ENCODE assay signal across 10 cellular contexts in genomic region chr21:10521835-10522500, GRCh38. TPM values are rescaled to one million over a fixed set of nuclear protein-coding genes. Genes with fewer than 3 reads are reported as not detected.
DNase-seq lines count a peak whose midpoint lies in the region; ATAC-seq and TF ChIP-seq lines count a peak whose summit lies in the region.
"Not testable (repeated sequence)": the region's sequence is repeated elsewhere in the genome, so short reads cannot be mapped to it uniquely, and the experiment has no call there.
"Had no signal": no experiment of that assay in that cellular context is flagged by ENCODE, and none has a peak within 500 bp of the region (broad histone marks: within the 10 kb centered on the region; RNA-seq: fewer than 3 reads in every experiment).

No MANE protein-coding gene starts in this region.

- peaks cover 23% of the 10 kb centered on the region for H3K36me3 Mint-ChIP-seq in endothelial cell (ENCODE audit: low read depth, unreplicated experiment)
- peaks cover 0 to 26% (median 2%) of the 10 kb centered on the region in 3 donors for H3K36me3 Mint-ChIP-seq in naive thymus-derived CD8-positive, alpha-beta T cell
- H3K36me3 Mint-ChIP-seq in stimulated activated memory B cell treated with anti-CD40 and anti-IgM and Interleukin-4, amounts not matched to agents 10 μg/mL and 1 μg/mL and 100 μg/mL, for 72 hours: not testable (repeated sequence)

- H3K4me3 Mint-ChIP-seq in endothelial cell (ENCODE audit: unreplicated experiment): peak overlapping the region; percentile 59
- not testable (repeated sequence) for H3K4me3 Mint-ChIP-seq in naive thymus-derived CD8-positive, alpha-beta T cell; stimulated activated memory B cell treated with anti-CD40 and anti-IgM and Interleukin-4, amounts not matched to agents 10 μg/mL and 1 μg/mL and 100 μg/mL, for 72 hours

- ATAC-seq in left lobe of liver: peak; percentile 34
- ATAC-seq in naive thymus-derived CD8-positive, alpha-beta T cell: peak; percentile 53 to 65
- ATAC-seq in stimulated activated memory B cell treated with anti-CD40 and anti-IgM and Interleukin-4, amounts not matched to agents 10 μg/mL and 1 μg/mL and 100 μg/mL, for 72 hours: peak; percentile 63

- H3K27ac Mint-ChIP-seq in endothelial cell (ENCODE audit: unreplicated experiment); naive thymus-derived CD8-positive, alpha-beta T cell; stimulated activated memory B cell treated with anti-CD40 and anti-IgM and Interleukin-4, amounts not matched to agents 10 μg/mL and 1 μg/mL and 100 μg/mL, for 72 hours: not testable (repeated sequence)

- peaks cover 47% of the 10 kb centered on the region for H3K9me3 Mint-ChIP-seq in endothelial cell (ENCODE audit: unreplicated experiment)
- peaks cover 10 to 57% (median 32%) of the 10 kb centered on the region in 9 donors for H3K9me3 Mint-ChIP-seq in naive thymus-derived CD8-positive, alpha-beta T cell
- not testable (repeated sequence) for H3K9me3 Mint-ChIP-seq in stimulated activated memory B cell treated with anti-CD40 and anti-IgM and Interleukin-4, amounts not matched to agents 10 μg/mL and 1 μg/mL and 100 μg/mL, for 72 hours

- DNase-seq in Daoy (ENCODE audit: low read depth) (peak; percentile 18), activated gamma-delta T cell (lab: John Stamatoyannopoulos, UW) (peak; percentile 4)
- DNase-seq in NT2/D1 (ENCODE audit: low read depth, low spot score); endothelial cell (ENCODE audit: low spot score); left lobe of liver (ENCODE audit: low spot score); naive thymus-derived CD8-positive, alpha-beta T cell: not testable (repeated sequence)

- POLR2A ChIA-PET in naive thymus-derived CD8-positive, alpha-beta T cell (lab: Charles Lee): not testable (repeated sequence)

- not testable (repeated sequence) for H3K36me3 ChIP-seq in NT2/D1 (ENCODE audit: insufficient read depth, insufficient read length, low read length)

- not testable (repeated sequence) for H3K27me3 ChIP-seq in NT2/D1 (ENCODE audit: insufficient read depth, insufficient read length)

- H3K4me1 Mint-ChIP-seq in endothelial cell (ENCODE audit: unreplicated experiment); naive thymus-derived CD8-positive, alpha-beta T cell; stimulated activated memory B cell treated with anti-CD40 and anti-IgM and Interleukin-4, amounts not matched to agents 10 μg/mL and 1 μg/mL and 100 μg/mL, for 72 hours: not testable (repeated sequence)

- peak overlapping the region; percentile 32 for H3K9ac ChIP-seq in NT2/D1 (ENCODE audit: insufficient read length, low read depth)

- peaks cover 18% of the 10 kb centered on the region for H3K27me3 Mint-ChIP-seq in endothelial cell (ENCODE audit: unreplicated experiment)
- not testable (repeated sequence) for H3K27me3 Mint-ChIP-seq in naive thymus-derived CD8-positive, alpha-beta T cell; stimulated activated memory B cell treated with anti-CD40 and anti-IgM and Interleukin-4, amounts not matched to agents 10 μg/mL and 1 μg/mL and 100 μg/mL, for 72 hours

- H3K4me3 ChIP-seq in NT2/D1 (ENCODE audit: insufficient read length, low read depth): peak overlapping the region; percentile 26

- H3K9me3 ChIP-seq in NT2/D1 (ENCODE audit: insufficient read depth, low read length): not testable (repeated sequence)

- not testable (repeated sequence) for TF ChIP-seq CTCF in endothelial cell (IDR thresholded peaks at IDR 0.05; ENCODE audit: unreplicated experiment)

- not testable (repeated sequence) for H3K4me1 ChIP-seq in NT2/D1 (ENCODE audit: insufficient read depth, insufficient read length)

RNA-seq across cellular contexts. Expression of gene TPTE, which starts 0.6 kb away (rescaled TPM):
- total RNA-seq in Daoy (2014; rRNA removed; shearing (Covaris generic)): 5.9 and 7.3 TPM in 2 replicates
- total RNA-seq in endothelial cell (ENCODE audit: unreplicated experiment) (not detected), left lobe of liver (not detected)
- not detected for total RNA-seq in naive thymus-derived CD8-positive, alpha-beta T cell
- polyA plus RNA-seq in naive thymus-derived CD8-positive, alpha-beta T cell: not detected
- total RNA-seq: H1, HT-29, NCI-H460 had no signal
- polyA plus RNA-seq: H1 had no signal
